ENCODE assay signal across 9 cellular contexts in the genomic region with DNA sequence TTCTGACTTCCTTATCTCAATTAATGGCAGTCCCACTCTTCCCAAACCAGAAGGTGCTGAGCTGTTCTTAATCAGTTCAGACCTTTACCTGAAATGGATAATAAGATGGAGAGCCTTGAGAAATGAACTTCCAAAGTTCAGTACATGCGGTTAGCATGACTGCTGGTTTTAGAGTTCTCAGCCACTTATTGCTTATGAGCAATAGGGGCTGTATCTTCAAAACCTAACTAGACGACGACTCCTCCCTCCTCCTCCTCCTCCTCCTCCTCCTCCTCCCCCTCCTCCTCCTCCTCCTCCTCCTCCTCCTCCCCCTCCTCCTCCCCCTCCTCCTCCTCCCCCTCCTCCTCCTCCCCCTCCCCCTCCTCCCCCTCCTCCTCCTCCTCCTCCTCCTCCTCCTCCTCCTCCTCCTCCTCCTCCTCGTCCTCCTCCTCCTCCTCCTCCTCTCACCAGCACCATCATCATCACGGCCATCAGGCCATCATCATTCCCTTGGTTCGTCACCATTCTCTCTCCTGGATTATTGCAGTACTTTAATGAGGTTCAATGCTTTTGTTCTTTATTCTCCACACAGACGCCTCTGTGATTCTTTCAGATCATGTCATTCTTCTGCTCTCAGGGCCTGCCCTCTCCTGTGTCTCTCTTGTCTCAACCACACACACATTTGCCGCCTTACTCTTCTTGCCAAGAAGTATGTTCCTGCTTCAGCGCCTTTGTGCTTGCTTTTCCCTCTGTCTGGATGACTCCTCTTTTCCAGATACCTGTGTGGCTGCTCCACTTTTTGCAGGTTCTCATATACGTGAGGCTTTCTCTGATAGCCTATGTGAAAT. TPM values are rescaled to one million over a fixed set of nuclear protein-coding genes. Genes with fewer than 3 reads are reported as not detected.
DNase-seq lines count a peak whose midpoint lies in the region; ATAC-seq, FAIRE-seq and TF ChIP-seq lines count a peak whose summit lies in the region.
"Had no signal": no experiment of that assay in that cellular context is flagged by ENCODE, and none has a peak within 500 bp of the region (broad histone marks: within the 10 kb centered on the region; RNA-seq: fewer than 3 reads in every experiment).

No MANE protein-coding gene starts in this region.

- H3K23ac ChIP-seq in neuronal stem cell (ENCODE audit: low read depth, low read length, poor library complexity) = no peak overlapping the region

- WGBS in neuronal stem cell (ENCODE audit: extremely low coverage in 2 of 2, insufficient read length in 2 of 2, insufficient replicate concordance in 1 of 2), 2 donors = no CpG with 5 or more reads among the region's 10 CpGs
- WGBS in transverse colon (ENCODE audit: low coverage in 1 of 2), 2 donors = 71 to 93% methylated on average over 2 to 9 of the region's 10 CpGs

- DNase-seq in GM12892 (ENCODE audit: insufficient read length) (no peak), NB4 (ENCODE audit: low read depth) (peak; percentile 49), coronary artery (ENCODE audit: low spot score) (no peak), neuronal stem cell (ENCODE audit: low spot score) (no peak), transverse colon (no peak), KBM-7 (no peak)
- DNase-seq in effector CD4-positive, alpha-beta T cell = no peak

- H3K9me3 ChIP-seq in neuronal stem cell (replicated peaks in 1 of 2; ENCODE audit: control insufficient read depth in 2 of 2, insufficient read depth in 1 of 2, low read depth in 1 of 2, low read length in 2 of 2) (no peaks in the 10 kb centered on the region), transverse colon (no peaks in the 10 kb centered on the region)

- H3K4me3 ChIP-seq in NB4 (ENCODE audit: low read depth, low read length) = peak overlapping the region; percentile 87
- H3K4me3 ChIP-seq in coronary artery = peak overlapping the region; percentile 83
- peak overlapping the region in 1 of 2 donors; percentile 70 for H3K4me3 ChIP-seq in neuronal stem cell (ENCODE audit: low read length in 2 of 2)
- peak overlapping the region in 1 of 4 donors; percentile 64 for H3K4me3 ChIP-seq in transverse colon

- H4K91ac ChIP-seq in neuronal stem cell (ENCODE audit: low read depth, low read length, poor library complexity) = no peak overlapping the region

- H2BK15ac ChIP-seq in neuronal stem cell (ENCODE audit: low read length) = no peak overlapping the region

- H4K8ac ChIP-seq in neuronal stem cell (ENCODE audit: low read depth, low read length) = no peak overlapping the region

- H3K4me2 ChIP-seq in neuronal stem cell (ENCODE audit: insufficient read depth, low read length, poor library complexity, severe bottlenecking) = no peak overlapping the region

- no peak for ATAC-seq in HG03097 (IDR thresholded peaks at IDR 0.05; ENCODE audit: low FRiP score, unreplicated experiment)
- ATAC-seq: activated CD4-positive, CD25-positive, alpha-beta regulatory T cell treated with anti-CD3 and anti-CD28 coated beads, Interleukin-2, amount 50 U/mL, for 24 hours had no signal

- TF ChIP-seq POLR2A in GM12892 (IDR thresholded peaks at IDR 0.05; ENCODE audit: low read depth, low read length) = no peak
- no peak for TF ChIP-seq POLR2A in NB4 (IDR thresholded peaks at IDR 0.05; ENCODE audit: extremely low read depth, insufficient read length)
- no peak for TF ChIP-seq POLR2A in transverse colon (IDR thresholded peaks at IDR 0.05)

- H2BK120ac ChIP-seq in neuronal stem cell (ENCODE audit: low read depth, low read length) = no peak overlapping the region

- H3K27me3 ChIP-seq in neuronal stem cell (ENCODE audit: control insufficient read depth in 3 of 3, insufficient read depth in 3 of 3, low read depth in 1 of 3, low read length in 3 of 3) (no peaks in the 10 kb centered on the region), transverse colon (no peaks in the 10 kb centered on the region)

- no peak overlapping the region for H3K27ac ChIP-seq in coronary artery
- H3K27ac ChIP-seq in neuronal stem cell (replicated peaks; ENCODE audit: low read length) = peak overlapping the region; percentile 26
- no peak overlapping the region for H3K27ac ChIP-seq in transverse colon

- no peak overlapping the region for H2BK12ac ChIP-seq in neuronal stem cell (ENCODE audit: low read length)

- TF ChIP-seq EP300 in transverse colon (IDR thresholded peaks at IDR 0.05; ENCODE audit: low read depth) = no peak

- in situ Hi-C loops in transverse colon (cut with MboI; ENCODE audit: low pct_ligation_motif_present in 1 of 4, low pct_unique_long_range_greater_than_20kb in 1 of 4, low sequenced_read_pairs in 3 of 4) = no loop called here
- in situ Hi-C loops in KBM-7 (cut with MboI; ENCODE audit: low pct_unique_long_range_greater_than_20kb, low sequenced_read_pairs) = no loop called here

- peaks cover 5 to 13% of the 10 kb centered on the region in 2 donors for H3K4me1 ChIP-seq in neuronal stem cell (ENCODE audit: control insufficient read depth in 2 of 2, insufficient read depth in 1 of 2, low read depth in 1 of 2, low read length in 2 of 2)
- peaks cover 6 to 61% (median 30%) of the 10 kb centered on the region in 4 donors for H3K4me1 ChIP-seq in transverse colon

- intact Hi-C loops in transverse colon (cut with DNase I; ENCODE audit: low total_unique reads) = loop anchor here (5.0 to 10.0 kb wide), 2 partner anchors 62 to 1985 kb away; no protein-coding TSS in a partner anchor

- H3K36me3 ChIP-seq in neuronal stem cell (replicated peaks in 1 of 2; ENCODE audit: control insufficient read depth in 2 of 2, insufficient read depth in 2 of 2, low read length in 2 of 2) = no peaks in the 10 kb centered on the region
- H3K36me3 ChIP-seq in transverse colon = no peaks in the 10 kb centered on the region

- no peak overlapping the region for H3K14ac ChIP-seq in neuronal stem cell (ENCODE audit: low read length)

- no peak overlapping the region for H2AK5ac ChIP-seq in neuronal stem cell (ENCODE audit: low read depth, low read length)

- peak; percentile 48 for FAIRE-seq in GM12892 (lab: Jason Lieb, UNC)

- no peak overlapping the region for H3K9ac ChIP-seq in neuronal stem cell (ENCODE audit: low read depth, low read length, poor library complexity)

- H3K79me1 ChIP-seq in neuronal stem cell (ENCODE audit: low read depth, low read length) = peaks cover 4% of the 10 kb centered on the region

- no peak overlapping the region for H2BK5ac ChIP-seq in neuronal stem cell (ENCODE audit: low read length)

- TF ChIP-seq CTCF in NB4 (IDR thresholded peaks at IDR 0.05; ENCODE audit: low read depth, low read length) (no peak), coronary artery (IDR thresholded peaks at IDR 0.05) (no peak), transverse colon (IDR thresholded peaks at IDR 0.05) (no peak)

- no peak overlapping the region for H2AFZ ChIP-seq in neuronal stem cell (ENCODE audit: low read length)

- no peak overlapping the region for H3K18ac ChIP-seq in neuronal stem cell (ENCODE audit: low read length)

- no peak overlapping the region for H3K4ac ChIP-seq in neuronal stem cell (ENCODE audit: low read length)

RNA-seq across cellular contexts. Expression of a gene that starts 2.7 kb away (rescaled TPM):
- polyA plus RNA-seq in GM12892 (2012; ENCODE audit: missing spikeins) = 14.3 TPM
- 12.7 TPM for polyA plus RNA-seq in neuronal stem cell (2013, experiment 1 of 2)
- polyA plus RNA-seq in neuronal stem cell (2013, experiment 2 of 2) = 12.0 TPM
- total RNA-seq in transverse colon = 10 to 100 TPM; 15.0 to 64.6 (median 46.0) TPM
